In genomic region chr2:113390133-113390849, GRCh38 we compare ENCODE assay signal across 8 cellular contexts. TPM values are rescaled to one million over a fixed set of nuclear protein-coding genes. Genes with fewer than 3 reads are reported as not detected.
A peak's percentile ranks its signal among the peaks of the same experiment; 100 is the strongest.
DNase-seq lines count a peak whose midpoint lies in the region; ATAC-seq and TF ChIP-seq lines count a peak whose summit lies in the region.

No MANE protein-coding gene starts in this region.

- no peaks in the 10 kb centered on the region for H3K4me1 Mint-ChIP-seq in Calu3 (ENCODE audit: low read depth, unreplicated experiment)

- H3K4me1 ChIP-seq in foreskin keratinocyte, result no peaks in the 10 kb centered on the region

- peak; percentile 71 for TF ChIP-seq RAD21 in Ishikawa (IDR thresholded peaks at IDR 0.05; ENCODE audit: low read depth)

- TF ChIP-seq CTCF in Calu3 (IDR thresholded peaks at IDR 0.05; ENCODE audit: unreplicated experiment) (peak; percentile 92), foreskin keratinocyte (conservative IDR thresholded peaks at IDR 0.05) (no peak)

- H3K27me3 ChIP-seq in foreskin keratinocyte, result no peaks in the 10 kb centered on the region

- peak overlapping the region; percentile 22 for H3K27ac Mint-ChIP-seq in Calu3 (ENCODE audit: unreplicated experiment)

- no peaks in the 10 kb centered on the region for H3K36me3 Mint-ChIP-seq in Calu3 (ENCODE audit: insufficient read depth, unreplicated experiment)

- H3K27ac ChIP-seq in foreskin keratinocyte, result no peak overlapping the region

- ATAC-seq in GM21529 (IDR thresholded peaks at IDR 0.05; ENCODE audit: unreplicated experiment) (peak; percentile 95), foreskin keratinocyte (peak; percentile 59)

- intact Hi-C loops in Calu3 (cut with micrococcal nuclease; ENCODE audit: unreplicated experiment), result loop anchor here (2.0 to 5.0 kb wide), 4 partner anchors 143 to 308 kb away; no protein-coding TSS in a partner anchor

- peak; percentile 77 for DNase-seq in Calu3
- peak; percentile 48 to 55 for DNase-seq in activated T-cell treated with anti-CD3 and anti-CD28 coated beads, Interleukin-2, amount 50 U/mL, for 48 hours
- peak; percentile 21 to 61 for DNase-seq in foreskin keratinocyte
- DNase-seq in pons (ENCODE audit: low spot score), result peak; percentile 88
- DNase-seq in NOMO-1 treated with DMSO at 0.1 percent for 48 hours (lab: John Stamatoyannopoulos, UW; ENCODE audit: unreplicated experiment), result no peak
- DNase-seq in SKM-1 treated with dmso at 0.1 percent for 144 hours (lab: John Stamatoyannopoulos, UW; ENCODE audit: unreplicated experiment), result no peak

- H3K27me3 Mint-ChIP-seq in Calu3 (ENCODE audit: unreplicated experiment), result no peaks in the 10 kb centered on the region

- no peak overlapping the region for H3K4me3 Mint-ChIP-seq in Calu3 (ENCODE audit: low read depth, unreplicated experiment)

- BruUV-seq in Calu3 (replicated peaks; lab: Mats Ljungman, UMichigan), result no TSS peak

- H3K9me3 Mint-ChIP-seq in Calu3 (ENCODE audit: low read depth, unreplicated experiment), result no peaks in the 10 kb centered on the region

- no peak for TF ChIP-seq EP300 in Ishikawa (IDR thresholded peaks at IDR 0.05; ENCODE audit: borderline replicate concordance)

- CTCF ChIA-PET in Calu3 (lab: Charles Lee), result interaction anchor here (0.6 to 2.1 kb wide), 9 partner anchors 20 to 1045 kb away, joined by 3 to 22 read pairs (median 6); no protein-coding TSS in a partner anchor

TF ChIP-seq in Ishikawa, 13 proteins besides CTCF, POLR2A, EP300 and RAD21:
- TF ChIP-seq FOXM1 (IDR thresholded peaks at IDR 0.05; ENCODE audit: borderline replicate concordance, low read depth) (no peak), TCF12 (IDR thresholded peaks at IDR 0.05; ENCODE audit: low read depth) (no peak), NFIC (IDR thresholded peaks at IDR 0.05) (no peak), YY1 (IDR thresholded peaks at IDR 0.05; ENCODE audit: low read depth) (no peak), TAF1 (IDR thresholded peaks at IDR 0.05; ENCODE audit: low read depth) (no peak), CREB1 (IDR thresholded peaks at IDR 0.05; ENCODE audit: low read depth) (no peak), ZBTB7A (IDR thresholded peaks at IDR 0.05; ENCODE audit: low read depth) (no peak), MAX (IDR thresholded peaks at IDR 0.05) (no peak), CEBPB (IDR thresholded peaks at IDR 0.05) (no peak)
- TF ChIP-seq, protein P1, sequence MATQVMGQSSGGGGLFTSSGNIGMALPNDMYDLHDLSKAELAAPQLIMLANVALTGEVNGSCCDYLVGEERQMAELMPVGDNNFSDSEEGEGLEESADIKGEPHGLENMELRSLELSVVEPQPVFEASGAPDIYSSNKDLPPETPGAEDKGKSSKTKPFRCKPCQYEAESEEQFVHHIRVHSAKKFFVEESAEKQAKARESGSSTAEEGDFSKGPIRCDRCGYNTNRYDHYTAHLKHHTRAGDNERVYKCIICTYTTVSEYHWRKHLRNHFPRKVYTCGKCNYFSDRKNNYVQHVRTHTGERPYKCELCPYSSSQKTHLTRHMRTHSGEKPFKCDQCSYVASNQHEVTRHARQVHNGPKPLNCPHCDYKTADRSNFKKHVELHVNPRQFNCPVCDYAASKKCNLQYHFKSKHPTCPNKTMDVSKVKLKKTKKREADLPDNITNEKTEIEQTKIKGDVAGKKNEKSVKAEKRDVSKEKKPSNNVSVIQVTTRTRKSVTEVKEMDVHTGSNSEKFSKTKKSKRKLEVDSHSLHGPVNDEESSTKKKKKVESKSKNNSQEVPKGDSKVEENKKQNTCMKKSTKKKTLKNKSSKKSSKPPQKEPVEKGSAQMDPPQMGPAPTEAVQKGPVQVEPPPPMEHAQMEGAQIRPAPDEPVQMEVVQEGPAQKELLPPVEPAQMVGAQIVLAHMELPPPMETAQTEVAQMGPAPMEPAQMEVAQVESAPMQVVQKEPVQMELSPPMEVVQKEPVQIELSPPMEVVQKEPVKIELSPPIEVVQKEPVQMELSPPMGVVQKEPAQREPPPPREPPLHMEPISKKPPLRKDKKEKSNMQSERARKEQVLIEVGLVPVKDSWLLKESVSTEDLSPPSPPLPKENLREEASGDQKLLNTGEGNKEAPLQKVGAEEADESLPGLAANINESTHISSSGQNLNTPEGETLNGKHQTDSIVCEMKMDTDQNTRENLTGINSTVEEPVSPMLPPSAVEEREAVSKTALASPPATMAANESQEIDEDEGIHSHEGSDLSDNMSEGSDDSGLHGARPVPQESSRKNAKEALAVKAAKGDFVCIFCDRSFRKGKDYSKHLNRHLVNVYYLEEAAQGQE (IDR thresholded peaks at IDR 0.05; ENCODE audit: low read depth), result no peak
TF ChIP-seq in Ishikawa: peak in this region for 0.

RNA-seq across cellular contexts. Expression of gene ZNG1B, which starts 47.2 kb away (rescaled TPM):
- total RNA-seq in Calu3 (2022) (45.0 and 49.7 TPM in 2 replicates), foreskin keratinocyte (24.3 and 28.1 TPM in 2 replicates)
- polyA plus RNA-seq in foreskin keratinocyte, result 23.9 and 25.5 TPM in 2 replicates

Comparison
In these comparisons a context has a peak if more than half of its experiments do, and no peak if none do; other contexts are left out.
1. DNase-seq: peak in Calu3 (single experiment), activated T-cell treated with anti-CD3 and anti-CD28 coated beads, Interleukin-2, amount 50 U/mL, for 48 hours (2 of 2), foreskin keratinocyte (2 of 2) and pons (single experiment); none in NOMO-1 treated with DMSO at 0.1 percent for 48 hours (single experiment) and SKM-1 treated with dmso at 0.1 percent for 144 hours (single experiment).